16 cellular contexts compared by ENCODE assay signal in genomic region chr4:183426507-183426906, GRCh38.
A peak's percentile ranks its signal among the peaks of the same experiment; 100 is the strongest.
DNase-seq lines count a peak whose midpoint lies in the region; ATAC-seq and TF ChIP-seq lines count a peak whose summit lies in the region.
"Had no signal": no experiment of that assay in that cellular context is flagged by ENCODE, and none has a peak within 500 bp of the region (broad histone marks: within the 10 kb centered on the region; RNA-seq: fewer than 3 reads in every experiment).

No MANE protein-coding gene starts in this region.

- H3K36me3 Mint-ChIP-seq in activated naive CD8-positive, alpha-beta T cell = no peaks in the 10 kb centered on the region
- no peaks in the 10 kb centered on the region for H3K36me3 Mint-ChIP-seq in activated naive CD8-positive, alpha-beta T cell treated with anti-CD3 and anti-CD28 coated beads, Interleukin-2, amount 50 U/mL, for 24 hours (ENCODE audit: low read depth)
- H3K36me3 Mint-ChIP-seq in stimulated activated effector memory CD8-positive, alpha-beta T cell treated with anti-CD3 and anti-CD28 coated beads, Interleukin-12 subunit alpha, Interleukin-12 subunit beta, amount 100 ng/mL, for 72 hours = no peaks in the 10 kb centered on the region
- H3K36me3 Mint-ChIP-seq: IgD-negative memory B cell had no signal

- no peak overlapping the region for H3K27ac ChIP-seq in coronary artery
- H3K27ac ChIP-seq: HL-60, SJSA1 had no signal

- H3K4me3 Mint-ChIP-seq in activated naive CD8-positive, alpha-beta T cell = peak overlapping the region; percentile 5
- no peak overlapping the region for H3K4me3 Mint-ChIP-seq in activated naive CD8-positive, alpha-beta T cell treated with anti-CD3 and anti-CD28 coated beads, Interleukin-2, amount 50 U/mL, for 24 hours
- H3K4me3 Mint-ChIP-seq in stimulated activated effector memory CD8-positive, alpha-beta T cell treated with anti-CD3 and anti-CD28 coated beads, Interleukin-12 subunit alpha, Interleukin-12 subunit beta, amount 100 ng/mL, for 72 hours = no peak overlapping the region
- H3K4me3 Mint-ChIP-seq: IgD-negative memory B cell had no signal

- no peaks in the 10 kb centered on the region for H3K9me3 Mint-ChIP-seq in activated naive CD8-positive, alpha-beta T cell (ENCODE audit: low read depth)
- no peaks in the 10 kb centered on the region for H3K9me3 Mint-ChIP-seq in activated naive CD8-positive, alpha-beta T cell treated with anti-CD3 and anti-CD28 coated beads, Interleukin-2, amount 50 U/mL, for 24 hours
- no peaks in the 10 kb centered on the region for H3K9me3 Mint-ChIP-seq in stimulated activated effector memory CD8-positive, alpha-beta T cell treated with anti-CD3 and anti-CD28 coated beads, Interleukin-12 subunit alpha, Interleukin-12 subunit beta, amount 100 ng/mL, for 72 hours
- H3K9me3 Mint-ChIP-seq: IgD-negative memory B cell had no signal

- peaks cover 28% of the 10 kb centered on the region for H3K4me1 Mint-ChIP-seq in activated naive CD8-positive, alpha-beta T cell (ENCODE audit: low read depth)
- peaks cover 19% of the 10 kb centered on the region for H3K4me1 Mint-ChIP-seq in activated naive CD8-positive, alpha-beta T cell treated with anti-CD3 and anti-CD28 coated beads, Interleukin-2, amount 50 U/mL, for 24 hours
- peaks cover 7% of the 10 kb centered on the region for H3K4me1 Mint-ChIP-seq in stimulated activated effector memory CD8-positive, alpha-beta T cell treated with anti-CD3 and anti-CD28 coated beads, Interleukin-12 subunit alpha, Interleukin-12 subunit beta, amount 100 ng/mL, for 72 hours

- H3K4me3 ChIP-seq in coronary artery = no peak overlapping the region
- H3K4me3 ChIP-seq: SJSA1 had no signal

- DNase-seq in activated naive CD8-positive, alpha-beta T cell treated with anti-CD3 and anti-CD28 coated beads, Interleukin-2, amount 50 U/mL, for 24 hours = no peak
- DNase-seq in NCI-H69 (lab: John Stamatoyannopoulos, UW) = peak; percentile 5
- DNase-seq in coronary artery (ENCODE audit: low spot score) = peak; percentile 16
- DNase-seq in stimulated activated effector memory CD8-positive, alpha-beta T cell treated with anti-CD3 and anti-CD28 coated beads, Interleukin-12 subunit alpha, Interleukin-12 subunit beta, amount 100 ng/mL, for 72 hours (ENCODE audit: low spot score in 2 of 2) = no peak
- DNase-seq in NCI-H524 (lab: John Stamatoyannopoulos, UW) = no peak
- DNase-seq in UCSD-AML1 (lab: John Stamatoyannopoulos, UW; ENCODE audit: unreplicated experiment) = no peak
- DNase-seq: BE2C, DMS79 treated with DMSO at 0.1 percent for 48 hours, NCI-H187, NCI-H226, NCI-H526 treated with DMSO at 0.1 percent for 48 hours had no signal

- TF ChIP-seq CTCF in coronary artery (IDR thresholded peaks at IDR 0.05) = no peak

- H3K27me3 Mint-ChIP-seq in activated naive CD8-positive, alpha-beta T cell = no peaks in the 10 kb centered on the region
- H3K27me3 Mint-ChIP-seq in activated naive CD8-positive, alpha-beta T cell treated with anti-CD3 and anti-CD28 coated beads, Interleukin-2, amount 50 U/mL, for 24 hours = no peaks in the 10 kb centered on the region

- ATAC-seq in activated naive CD8-positive, alpha-beta T cell treated with anti-CD3 and anti-CD28 coated beads, Interleukin-2, amount 50 U/mL, for 24 hours = no peak
- ATAC-seq in stimulated activated effector memory CD8-positive, alpha-beta T cell treated with anti-CD3 and anti-CD28 coated beads, Interleukin-12 subunit alpha, Interleukin-12 subunit beta, amount 100 ng/mL, for 72 hours = no peak
- ATAC-seq: HCT116 had no signal

- H3K27ac Mint-ChIP-seq in activated naive CD8-positive, alpha-beta T cell = peak overlapping the region; percentile 50
- no peak overlapping the region for H3K27ac Mint-ChIP-seq in activated naive CD8-positive, alpha-beta T cell treated with anti-CD3 and anti-CD28 coated beads, Interleukin-2, amount 50 U/mL, for 24 hours
- peak overlapping the region; percentile 50 for H3K27ac Mint-ChIP-seq in stimulated activated effector memory CD8-positive, alpha-beta T cell treated with anti-CD3 and anti-CD28 coated beads, Interleukin-12 subunit alpha, Interleukin-12 subunit beta, amount 100 ng/mL, for 72 hours
- H3K27ac Mint-ChIP-seq: IgD-negative memory B cell had no signal

Comparison
In these comparisons a context has a peak if more than half of its experiments do, and no peak if none do; other contexts are left out.
1. DNase-seq: peak in NCI-H69 (single experiment) and coronary artery (single experiment); none in activated naive CD8-positive, alpha-beta T cell treated with anti-CD3 and anti-CD28 coated beads, Interleukin-2, amount 50 U/mL, for 24 hours (single experiment), stimulated activated effector memory CD8-positive, alpha-beta T cell treated with anti-CD3 and anti-CD28 coated beads, Interleukin-12 subunit alpha, Interleukin-12 subunit beta, amount 100 ng/mL, for 72 hours (0 of 2), NCI-H524 (0 of 2) and UCSD-AML1 (single experiment).